Comparison of ENCODE assay signal across 13 cellular contexts in genomic region chr10:72278668-72279393, GRCh38. TPM values are rescaled to one million over a fixed set of nuclear protein-coding genes. Genes with fewer than 3 reads are reported as not detected.
A peak's percentile ranks its signal among the peaks of the same experiment; 100 is the strongest.
DNase-seq lines count a peak whose midpoint lies in the region; ATAC-seq and TF ChIP-seq lines count a peak whose summit lies in the region.
"Had no signal": no experiment of that assay in that cellular context is flagged by ENCODE, and none has a peak within 500 bp of the region (broad histone marks: within the 10 kb centered on the region; RNA-seq: fewer than 3 reads in every experiment).

No MANE protein-coding gene starts in this region.

- no peaks in the 10 kb centered on the region for H3K27me3 Mint-ChIP-seq in activated CD4-positive, alpha-beta memory T cell treated with anti-CD3 and anti-CD28 coated beads, Interleukin-2, amount 10 ng/mL, durations not matched to agents 7 days and 5 days
- H3K27me3 Mint-ChIP-seq in type B pancreatic cell = no peaks in the 10 kb centered on the region

- H3K27me3 ChIP-seq in heart right ventricle (no peaks in the 10 kb centered on the region), lower lobe of right lung (ENCODE audit: low read depth) (no peaks in the 10 kb centered on the region)
- H3K27me3 ChIP-seq: esophagus muscularis mucosa, neutrophil had no signal

- 88 to 95% methylated on average over 5 of the region's 5 CpGs for WGBS in heart right ventricle, 2 donors

- H3K4me1 Mint-ChIP-seq in activated CD4-positive, alpha-beta memory T cell treated with anti-CD3 and anti-CD28 coated beads, Interleukin-2, amount 10 ng/mL, durations not matched to agents 7 days and 5 days = peaks cover 47% of the 10 kb centered on the region
- H3K4me1 Mint-ChIP-seq in type B pancreatic cell (ENCODE audit: unreplicated experiment) = peaks cover 29% of the 10 kb centered on the region

- intact Hi-C loops in left ventricle myocardium superior (cut with micrococcal nuclease) = loop anchor here (10.0 kb wide), 1 partner anchor 46 kb away; no protein-coding TSS in a partner anchor
- intact Hi-C loops in heart right ventricle (cut with DNase I) = loop anchor here in 5 of 10 donors (5.0 kb wide), 3 partner anchors 38 to 48 kb away; no protein-coding TSS in a partner anchor
- intact Hi-C loops in lower lobe of right lung (cut with DNase I) = no loop called here

- POLR2A ChIA-PET in activated CD4-positive, alpha-beta memory T cell treated with anti-CD3 and anti-CD28 coated beads, Interleukin-2, amount 10 ng/mL, durations not matched to agents 7 days and 5 days (lab: Charles Lee) = interaction anchor here (0.6 to 7.9 kb wide), 9 partner anchors 13 to 76 kb away, joined by 3 to 225 read pairs (median 10); partner anchors contain the start of gene ASCC1

- TF ChIP-seq CTCF in heart right ventricle (IDR thresholded peaks at IDR 0.05) = no peak
- peak; percentile 5 for TF ChIP-seq CTCF in lower lobe of right lung (IDR thresholded peaks at IDR 0.05)
- peak; percentile 50 for TF ChIP-seq CTCF in type B pancreatic cell (conservative IDR thresholded peaks at IDR 0.05)
- no peak for TF ChIP-seq CTCF in coronary artery (IDR thresholded peaks at IDR 0.05)

- peaks cover 32% of the 10 kb centered on the region for H3K36me3 Mint-ChIP-seq in activated CD4-positive, alpha-beta memory T cell treated with anti-CD3 and anti-CD28 coated beads, Interleukin-2, amount 10 ng/mL, durations not matched to agents 7 days and 5 days (ENCODE audit: low read depth)
- H3K36me3 Mint-ChIP-seq in type B pancreatic cell = peaks cover 13% of the 10 kb centered on the region

- peak overlapping the region; percentile 3 for H3K4me3 Mint-ChIP-seq in activated CD4-positive, alpha-beta memory T cell treated with anti-CD3 and anti-CD28 coated beads, Interleukin-2, amount 10 ng/mL, durations not matched to agents 7 days and 5 days
- H3K4me3 Mint-ChIP-seq in type B pancreatic cell = no peak overlapping the region

- no peak overlapping the region for H3K27ac Mint-ChIP-seq in activated CD4-positive, alpha-beta memory T cell treated with anti-CD3 and anti-CD28 coated beads, Interleukin-2, amount 10 ng/mL, durations not matched to agents 7 days and 5 days
- H3K27ac Mint-ChIP-seq in type B pancreatic cell = peak overlapping the region; percentile 46

- ATAC-seq in left ventricle myocardium superior = no peak
- no peak for ATAC-seq in heart right ventricle
- ATAC-seq in lower lobe of right lung = no peak
- ATAC-seq: stimulated activated naive CD8-positive, alpha-beta T cell treated with anti-CD3 and anti-CD28 coated beads, Interleukin-15, Interleukin-2, amounts not matched to agents 100 U/mL and 50 U/mL, for 24 hours had no signal

- H3K4me3 ChIP-seq in heart right ventricle (no peak overlapping the region), lower lobe of right lung (no peak overlapping the region), coronary artery (no peak overlapping the region)
- H3K4me3 ChIP-seq: esophagus muscularis mucosa, SK-N-MC had no signal

- H3K27ac ChIP-seq in heart right ventricle (peak overlapping the region in 2 of 10 donors; percentile 18 to 99), lower lobe of right lung (no peak overlapping the region), coronary artery (peak overlapping the region in 1 of 2 donors; percentile 24)
- H3K27ac ChIP-seq: neutrophil had no signal

- no peaks in the 10 kb centered on the region for H3K9me3 Mint-ChIP-seq in activated CD4-positive, alpha-beta memory T cell treated with anti-CD3 and anti-CD28 coated beads, Interleukin-2, amount 10 ng/mL, durations not matched to agents 7 days and 5 days
- H3K9me3 Mint-ChIP-seq in type B pancreatic cell = no peaks in the 10 kb centered on the region

- CTCF ChIA-PET in activated CD4-positive, alpha-beta memory T cell treated with anti-CD3 and anti-CD28 coated beads, Interleukin-2, amount 10 ng/mL, durations not matched to agents 7 days and 5 days (lab: Charles Lee) = interaction anchor here (1.0 to 7.6 kb wide), 9 partner anchors 12 to 59 kb away, joined by 3 to 65 read pairs (median 4); no protein-coding TSS in a partner anchor

- H3K36me3 ChIP-seq in heart right ventricle (peaks cover 0 to 24% (median 11%) of the 10 kb centered on the region in 9 donors), lower lobe of right lung (peaks cover 23% of the 10 kb centered on the region)
- H3K36me3 ChIP-seq: neutrophil had no signal

- peaks cover 0 to 34% (median 25%) of the 10 kb centered on the region in 9 donors for H3K4me1 ChIP-seq in heart right ventricle
- peaks cover 24% of the 10 kb centered on the region for H3K4me1 ChIP-seq in lower lobe of right lung

- no peaks in the 10 kb centered on the region for H3K9me3 ChIP-seq in heart right ventricle
- no peaks in the 10 kb centered on the region for H3K9me3 ChIP-seq in lower lobe of right lung
- H3K9me3 ChIP-seq: esophagus muscularis mucosa, neutrophil had no signal

- DNase-seq in left ventricle myocardium superior = peak; percentile 18
- no peak for DNase-seq in heart right ventricle
- no peak for DNase-seq in activated CD4-positive, alpha-beta memory T cell treated with anti-CD3 and anti-CD28 coated beads, Interleukin-2, amount 10 ng/mL, durations not matched to agents 7 days and 5 days
- no peak for DNase-seq in lower lobe of right lung
- DNase-seq in type B pancreatic cell (ENCODE audit: extremely low spot score, unreplicated experiment) = no peak
- no peak for DNase-seq in SIG-M5 treated with dmso at 0.1 percent for 504 hours (lab: John Stamatoyannopoulos, UW; ENCODE audit: unreplicated experiment)
- no peak for DNase-seq in A172 (ENCODE audit: low spot score)
- no peak for DNase-seq in coronary artery (ENCODE audit: low spot score)
- DNase-seq: activated CD8-positive, alpha-beta memory T cell treated with anti-CD3 and anti-CD28 coated beads for 24 hours; stimulated activated naive CD8-positive, alpha-beta T cell treated with anti-CD3 and anti-CD28 coated beads, Interleukin-15, Interleukin-2, amounts not matched to agents 100 U/mL and 50 U/mL, for 24 hours had no signal

RNA-seq across cellular contexts. Expression of gene DDIT4, which starts 5.1 kb away (rescaled TPM):
- total RNA-seq in left ventricle myocardium superior (64.2 TPM), heart right ventricle (100 to 1,000 TPM in 1 of 10 donors, 10 to 100 TPM in 9; 13.6 to 102 (median 30.2) TPM), lower lobe of right lung (161 TPM), type B pancreatic cell (ENCODE audit: low replicate concordance) (95.9 and 130 TPM in 2 replicates)
- polyA plus RNA-seq in heart right ventricle = 100 to 1,000 TPM in 1 of 2 donors, 10 to 100 TPM in 1; 64.7 to 135 TPM
- 100 to 1,000 TPM; 475 to 481 TPM for total RNA-seq in activated CD4-positive, alpha-beta memory T cell treated with anti-CD3 and anti-CD28 coated beads, Interleukin-2, amount 10 ng/mL, durations not matched to agents 7 days and 5 days
- 7.8 and 14.6 TPM in 2 replicates for total RNA-seq in A172 (2014; rRNA removed; shearing (Covaris generic))

Comparison
In these comparisons a context has a peak if more than half of its experiments do, and no peak if none do; other contexts are left out.
1. CTCF ChIP-seq: peak in lower lobe of right lung (single experiment) and type B pancreatic cell (single experiment); none in heart right ventricle (0 of 9) and coronary artery (single experiment).